Comparison of ENCODE assay signal across 15 cellular contexts in the genomic region with DNA sequence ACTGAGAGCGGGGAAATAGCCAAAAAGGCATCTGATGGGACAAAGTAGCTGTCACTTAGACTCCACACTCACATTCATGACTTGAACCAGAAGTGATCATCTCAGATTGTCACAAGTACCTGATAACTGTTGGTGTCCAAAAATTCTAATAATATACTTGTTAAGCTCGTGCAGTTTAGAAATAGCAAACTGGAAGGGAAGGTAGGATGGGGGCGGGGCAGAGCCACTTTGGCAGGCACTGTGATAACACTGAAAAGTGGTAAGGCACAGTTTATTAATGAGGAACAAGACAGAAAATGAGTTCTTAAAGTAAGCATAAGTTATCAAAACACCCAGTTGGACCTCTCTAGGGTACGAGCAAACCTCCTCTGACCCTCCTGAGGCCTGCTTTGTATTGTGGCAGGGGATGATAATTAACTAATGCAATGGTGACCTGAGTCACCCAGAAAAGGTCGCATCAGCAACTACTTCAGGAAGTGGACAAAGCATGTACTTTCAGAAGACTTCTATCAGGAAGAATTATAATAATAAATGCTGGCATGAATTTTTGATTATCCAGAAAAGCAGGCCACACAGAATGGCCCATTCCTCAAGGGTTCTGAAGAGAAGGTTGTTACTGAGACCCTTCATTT. TPM values are rescaled to one million over a fixed set of nuclear protein-coding genes. Genes with fewer than 3 reads are reported as not detected.
"Had no signal": no experiment of that assay in that cellular context is flagged by ENCODE, and none has a peak within 500 bp of the region (broad histone marks: within the 10 kb centered on the region; RNA-seq: fewer than 3 reads in every experiment).

No MANE protein-coding gene starts in this region.

- H3K4me3 Mint-ChIP-seq: endodermal cell; memory B cell; nephron progenitor cell; stimulated activated effector memory CD8-positive, alpha-beta T cell treated with anti-CD3 and anti-CD28 coated beads, Interleukin-12 subunit alpha, Interleukin-12 subunit beta, amount 100 ng/mL, for 72 hours; T-helper 2 cell treated with Interferon-gamma antibody and Interleukin-4, amounts not matched to agents 5 μg/mL and 100 μg/mL, for 36 hours had no signal

- H3K9me3 ChIP-seq: adrenal gland, body of pancreas had no signal

- H3K27ac ChIP-seq: skin epidermis had no signal

- H3K4me3 ChIP-seq: adrenal gland, body of pancreas, skin epidermis had no signal

- H3K9me3 Mint-ChIP-seq: activated T-helper 2 cell treated with anti-CD3 and anti-CD28 coated beads, Interferon-gamma antibody, Interleukin-2, Interleukin-4, amounts not matched to agents 10 μg/mL and 5 μg/mL and 100 μg/mL, durations not matched to agents 14 hours and 24 hours and 36 hours; endodermal cell; memory B cell; nephron progenitor cell; stimulated activated effector memory CD8-positive, alpha-beta T cell treated with anti-CD3 and anti-CD28 coated beads, Interleukin-12 subunit alpha, Interleukin-12 subunit beta, amount 100 ng/mL, for 72 hours; T-helper 2 cell treated with Interferon-gamma antibody and Interleukin-4, amounts not matched to agents 5 μg/mL and 100 μg/mL, for 36 hours had no signal

- DNase-seq: activated naive CD4-positive, alpha-beta T cell treated with anti-CD3 and anti-CD28 coated beads, Interleukin-2, amount 50 U/mL, for 16 hours; adrenal gland; body of pancreas; cerebellar nuclear complex; endodermal cell; erythroblast; glutamatergic neuron; nephron progenitor cell had no signal

- H3K36me3 ChIP-seq: adrenal gland had no signal

- ATAC-seq: activated CD4-positive, CD25-positive, alpha-beta regulatory T cell treated with anti-CD3 and anti-CD28 coated beads, Interleukin-2, amount 50 U/mL, for 24 hours; body of pancreas; left lobe of liver; stimulated activated effector memory CD8-positive, alpha-beta T cell treated with anti-CD3 and anti-CD28 coated beads, Interleukin-12 subunit alpha, Interleukin-12 subunit beta, amount 100 ng/mL, for 72 hours had no signal

- H3K27me3 ChIP-seq: adrenal gland had no signal

- H3K27ac Mint-ChIP-seq: activated T-helper 2 cell treated with anti-CD3 and anti-CD28 coated beads, Interferon-gamma antibody, Interleukin-2, Interleukin-4, amounts not matched to agents 10 μg/mL and 5 μg/mL and 100 μg/mL, durations not matched to agents 14 hours and 24 hours and 36 hours; endodermal cell; memory B cell; nephron progenitor cell; stimulated activated effector memory CD8-positive, alpha-beta T cell treated with anti-CD3 and anti-CD28 coated beads, Interleukin-12 subunit alpha, Interleukin-12 subunit beta, amount 100 ng/mL, for 72 hours; T-helper 2 cell treated with Interferon-gamma antibody and Interleukin-4, amounts not matched to agents 5 μg/mL and 100 μg/mL, for 36 hours had no signal

- H3K4me1 Mint-ChIP-seq: memory B cell; stimulated activated effector memory CD8-positive, alpha-beta T cell treated with anti-CD3 and anti-CD28 coated beads, Interleukin-12 subunit alpha, Interleukin-12 subunit beta, amount 100 ng/mL, for 72 hours had no signal

RNA-seq across cellular contexts. Expression of gene ADCY5, which starts 54.4 kb away (rescaled TPM):
- total RNA-seq: activated T-helper 2 cell treated with anti-CD3 and anti-CD28 coated beads, Interferon-gamma antibody, Interleukin-2, Interleukin-4, amounts not matched to agents 10 μg/mL and 5 μg/mL and 100 μg/mL, durations not matched to agents 14 hours and 24 hours and 36 hours had no signal
